In genomic region chr18:80041424-80041823, GRCh38 we compare ENCODE assay signal across 26 cellular contexts.
"Had no signal": no experiment of that assay in that cellular context is flagged by ENCODE, and none has a peak within 500 bp of the region (broad histone marks: within the 10 kb centered on the region; RNA-seq: fewer than 3 reads in every experiment).

No MANE protein-coding gene starts in this region.

- H3K4me3 Mint-ChIP-seq: activated CD4-positive, alpha-beta T cell treated with anti-CD3 and anti-CD28 coated beads, Interleukin-2, amount 10 ng/mL, durations not matched to agents 7 days and 5 days; activated CD8-positive, alpha-beta memory T cell treated with anti-CD3 and anti-CD28 coated beads, Interleukin-2, amount 10 ng/mL, durations not matched to agents 7 days and 5 days; activated CD8-positive, alpha-beta T cell treated with anti-CD3 and anti-CD28 coated beads, Interleukin-2, amount 10 ng/mL, durations not matched to agents 7 days and 5 days; activated naive CD8-positive, alpha-beta T cell treated with anti-CD3 and anti-CD28 coated beads for 36 hours; activated naive CD8-positive, alpha-beta T cell treated with anti-CD3 and anti-CD28 coated beads, Interleukin-2, amount 50 U/mL, for 24 hours; activated T-helper 1 cell treated with anti-CD3 and anti-CD28 coated beads, Interleukin-12 subunit alpha, Interleukin-12 subunit beta, Interleukin-2, Interleukin-4 antibody, amounts not matched to agents 30 ng/mL and 10 ng/mL and 1 ng/mL, durations not matched to agents 14 hours and 24 hours and 36 hours; effector memory CD8-positive, alpha-beta T cell had no signal

- H3K27me3 Mint-ChIP-seq: activated CD4-positive, alpha-beta T cell treated with anti-CD3 and anti-CD28 coated beads, Interleukin-2, amount 10 ng/mL, durations not matched to agents 7 days and 5 days; activated CD8-positive, alpha-beta memory T cell treated with anti-CD3 and anti-CD28 coated beads, Interleukin-2, amount 10 ng/mL, durations not matched to agents 7 days and 5 days; activated naive CD8-positive, alpha-beta T cell treated with anti-CD3 and anti-CD28 coated beads for 36 hours; activated naive CD8-positive, alpha-beta T cell treated with anti-CD3 and anti-CD28 coated beads, Interleukin-2, amount 50 U/mL, for 24 hours; effector memory CD8-positive, alpha-beta T cell had no signal

- ATAC-seq: activated CD8-positive, alpha-beta memory T cell treated with anti-CD3 and anti-CD28 coated beads, Interleukin-2, amount 10 ng/mL, durations not matched to agents 7 days and 5 days; activated CD8-positive, alpha-beta T cell treated with anti-CD3 and anti-CD28 coated beads, Interleukin-2, amount 10 ng/mL, durations not matched to agents 7 days and 5 days; activated naive CD8-positive, alpha-beta T cell treated with anti-CD3 and anti-CD28 coated beads, Interleukin-2, amount 50 U/mL, for 24 hours; body of pancreas; effector memory CD8-positive, alpha-beta T cell; foreskin keratinocyte; gastrocnemius medialis; heart left ventricle had no signal

- DNase-seq: activated CD4-positive, alpha-beta T cell treated with anti-CD3 and anti-CD28 coated beads, Interleukin-2, amount 10 ng/mL, durations not matched to agents 7 days and 5 days; activated CD4-positive, alpha-beta T cell treated with anti-CD3 and anti-CD28 coated beads, Interleukin-2, amount 50 U/mL, for 4 hours; activated CD4-positive, CD25-positive, alpha-beta regulatory T cell; activated CD8-positive, alpha-beta memory T cell treated with anti-CD3 and anti-CD28 coated beads, Interleukin-2, amount 10 ng/mL, durations not matched to agents 7 days and 5 days; activated CD8-positive, alpha-beta memory T cell treated with anti-CD3 and anti-CD28 coated beads, Interleukin-2, amount 50 U/mL, for 4 hours; activated CD8-positive, alpha-beta T cell treated with anti-CD3 and anti-CD28 coated beads, Interleukin-2, amount 10 ng/mL, durations not matched to agents 7 days and 5 days; activated gamma-delta T cell; activated naive CD4-positive, alpha-beta T cell treated with anti-CD3 and anti-CD28 coated beads, Interleukin-2, amount 50 U/mL, for 16 hours; activated naive CD4-positive, alpha-beta T cell treated with Interleukin-2 at 50 U/mL for 16 hours; activated naive CD8-positive, alpha-beta T cell treated with anti-CD3 and anti-CD28 coated beads for 36 hours; activated naive CD8-positive, alpha-beta T cell treated with anti-CD3 and anti-CD28 coated beads, Interleukin-2, amount 50 U/mL, for 24 hours; adrenal gland; amygdala; aorta; body of pancreas; caudate nucleus; cortex of kidney; dermis blood vessel endothelial cell; effector CD4-positive, alpha-beta T cell; effector memory CD8-positive, alpha-beta T cell; erythroblast; foreskin keratinocyte; gastrocnemius medialis; glutamatergic neuron; heart left ventricle had no signal

- H3K27ac Mint-ChIP-seq: activated CD4-positive, alpha-beta T cell treated with anti-CD3 and anti-CD28 coated beads, Interleukin-2, amount 10 ng/mL, durations not matched to agents 7 days and 5 days; activated CD8-positive, alpha-beta memory T cell treated with anti-CD3 and anti-CD28 coated beads, Interleukin-2, amount 10 ng/mL, durations not matched to agents 7 days and 5 days; activated CD8-positive, alpha-beta T cell treated with anti-CD3 and anti-CD28 coated beads, Interleukin-2, amount 10 ng/mL, durations not matched to agents 7 days and 5 days; activated naive CD8-positive, alpha-beta T cell treated with anti-CD3 and anti-CD28 coated beads for 36 hours; activated naive CD8-positive, alpha-beta T cell treated with anti-CD3 and anti-CD28 coated beads, Interleukin-2, amount 50 U/mL, for 24 hours; activated T-helper 1 cell treated with anti-CD3 and anti-CD28 coated beads, Interleukin-12 subunit alpha, Interleukin-12 subunit beta, Interleukin-2, Interleukin-4 antibody, amounts not matched to agents 30 ng/mL and 10 ng/mL and 1 ng/mL, durations not matched to agents 14 hours and 24 hours and 36 hours; effector memory CD8-positive, alpha-beta T cell had no signal

- H3K9me3 Mint-ChIP-seq: activated CD4-positive, alpha-beta T cell treated with anti-CD3 and anti-CD28 coated beads, Interleukin-2, amount 10 ng/mL, durations not matched to agents 7 days and 5 days; activated naive CD8-positive, alpha-beta T cell treated with anti-CD3 and anti-CD28 coated beads for 36 hours; activated naive CD8-positive, alpha-beta T cell treated with anti-CD3 and anti-CD28 coated beads, Interleukin-2, amount 50 U/mL, for 24 hours; activated T-helper 1 cell treated with anti-CD3 and anti-CD28 coated beads, Interleukin-12 subunit alpha, Interleukin-12 subunit beta, Interleukin-2, Interleukin-4 antibody, amounts not matched to agents 30 ng/mL and 10 ng/mL and 1 ng/mL, durations not matched to agents 14 hours and 24 hours and 36 hours; effector memory CD8-positive, alpha-beta T cell had no signal
